Comparison of ENCODE assay signal across 8 cellular contexts in genomic region chr4:87679449-87680169, GRCh38. TPM values are rescaled to one million over a fixed set of nuclear protein-coding genes. Genes with fewer than 3 reads are reported as not detected.
DNase-seq lines count a peak whose midpoint lies in the region; ATAC-seq and TF ChIP-seq lines count a peak whose summit lies in the region.

No MANE protein-coding gene starts in this region.

- no peak overlapping the region for H3K4me3 ChIP-seq in parathyroid adenoma (ENCODE audit: low read depth, low read length)

- intact Hi-C loops in CD4-positive, alpha-beta T cell (cut with DNase I, micrococcal nuclease), result loop anchor here (1.0 to 5.0 kb wide), 3 partner anchors 168 to 838 kb away; no protein-coding TSS in a partner anchor
- intact Hi-C loops in head of caudate nucleus (cut with DNase I), result loop anchor here (2.0 to 5.0 kb wide), 2 partner anchors 169 to 533 kb away; no protein-coding TSS in a partner anchor

- no peaks in the 10 kb centered on the region for H3K4me1 ChIP-seq in parathyroid adenoma

- TF ChIP-seq CTCF in CD4-positive, alpha-beta T cell (IDR thresholded peaks at IDR 0.05), result peak; percentile 69
- peak; percentile 44 for TF ChIP-seq CTCF in parathyroid adenoma (IDR thresholded peaks at IDR 0.05)

- H3K79me2 ChIP-seq in parathyroid adenoma, result no peaks in the 10 kb centered on the region

- peak in 4 of 10 experiments; percentile 2 to 8 (median 5) for DNase-seq in CD4-positive, alpha-beta T cell
- peak; percentile 5 for DNase-seq in HCEC 1CT
- peak; percentile 26 for DNase-seq in NCI-H82 treated with DMSO at 0.1 percent for 48 hours (lab: John Stamatoyannopoulos, UW; ENCODE audit: unreplicated experiment)
- peak; percentile 32 for DNase-seq in activated naive CD8-positive, alpha-beta T cell treated with anti-CD3 and anti-CD28 coated beads, Interleukin-2, amount 10 ng/mL, durations not matched to agents 7 days and 5 days
- DNase-seq in head of caudate nucleus, result peak; percentile 14 to 87 (median 69)

- no peak for ATAC-seq in CD4-positive, alpha-beta T cell (ENCODE audit: poor library complexity)
- no peak for ATAC-seq in activated naive CD8-positive, alpha-beta T cell treated with anti-CD3 and anti-CD28 coated beads, Interleukin-2, amount 10 ng/mL, durations not matched to agents 7 days and 5 days (ENCODE audit: low read depth)
- ATAC-seq in GM21529 (IDR thresholded peaks at IDR 0.05; ENCODE audit: unreplicated experiment) (no peak), HG03175 (IDR thresholded peaks at IDR 0.05; ENCODE audit: unreplicated experiment) (no peak)

- POLR2A ChIA-PET in CD4-positive, alpha-beta T cell (lab: Charles Lee), result no interaction called here
- POLR2A ChIA-PET in activated naive CD8-positive, alpha-beta T cell treated with anti-CD3 and anti-CD28 coated beads, Interleukin-2, amount 10 ng/mL, durations not matched to agents 7 days and 5 days (lab: Charles Lee), result no interaction called here

- no peak overlapping the region for H2AFZ ChIP-seq in parathyroid adenoma

- H3K36me3 Mint-ChIP-seq in CD4-positive, alpha-beta T cell (ENCODE audit: low read depth), result no peaks in the 10 kb centered on the region
- H3K36me3 Mint-ChIP-seq in activated naive CD8-positive, alpha-beta T cell treated with anti-CD3 and anti-CD28 coated beads, Interleukin-2, amount 10 ng/mL, durations not matched to agents 7 days and 5 days, result no peaks in the 10 kb centered on the region

- H3K27me3 ChIP-seq in CD4-positive, alpha-beta T cell (ENCODE audit: control insufficient read depth, insufficient read depth, low read length), result no peaks in the 10 kb centered on the region
- no peaks in the 10 kb centered on the region for H3K27me3 ChIP-seq in parathyroid adenoma (ENCODE audit: control insufficient read depth, insufficient read depth, low read length)

- H3K4me1 Mint-ChIP-seq in CD4-positive, alpha-beta T cell (ENCODE audit: low read depth), result no peaks in the 10 kb centered on the region
- H3K4me1 Mint-ChIP-seq in activated naive CD8-positive, alpha-beta T cell treated with anti-CD3 and anti-CD28 coated beads, Interleukin-2, amount 10 ng/mL, durations not matched to agents 7 days and 5 days, result no peaks in the 10 kb centered on the region

- CTCF ChIA-PET in CD4-positive, alpha-beta T cell (lab: Charles Lee), result no interaction called here

- no peak overlapping the region for H3K27ac Mint-ChIP-seq in CD4-positive, alpha-beta T cell
- no peak overlapping the region for H3K27ac Mint-ChIP-seq in activated naive CD8-positive, alpha-beta T cell treated with anti-CD3 and anti-CD28 coated beads, Interleukin-2, amount 10 ng/mL, durations not matched to agents 7 days and 5 days

- H3K9ac ChIP-seq in parathyroid adenoma, result no peak overlapping the region

- H3K9me3 ChIP-seq in CD4-positive, alpha-beta T cell (ENCODE audit: control insufficient read depth, low read length), result no peaks in the 10 kb centered on the region
- H3K9me3 ChIP-seq in parathyroid adenoma (ENCODE audit: control insufficient read depth, low read length), result no peaks in the 10 kb centered on the region

- H3K4me3 Mint-ChIP-seq in CD4-positive, alpha-beta T cell, result no peak overlapping the region
- no peak overlapping the region for H3K4me3 Mint-ChIP-seq in activated naive CD8-positive, alpha-beta T cell treated with anti-CD3 and anti-CD28 coated beads, Interleukin-2, amount 10 ng/mL, durations not matched to agents 7 days and 5 days

- H3K36me3 ChIP-seq in parathyroid adenoma (ENCODE audit: control insufficient read depth, insufficient read depth, low read length), result no peaks in the 10 kb centered on the region

- peaks cover 10% of the 10 kb centered on the region for H3K27me3 Mint-ChIP-seq in CD4-positive, alpha-beta T cell
- peaks cover 3% of the 10 kb centered on the region for H3K27me3 Mint-ChIP-seq in activated naive CD8-positive, alpha-beta T cell treated with anti-CD3 and anti-CD28 coated beads, Interleukin-2, amount 10 ng/mL, durations not matched to agents 7 days and 5 days

- no peaks in the 10 kb centered on the region for H3K9me3 Mint-ChIP-seq in CD4-positive, alpha-beta T cell
- no peaks in the 10 kb centered on the region for H3K9me3 Mint-ChIP-seq in activated naive CD8-positive, alpha-beta T cell treated with anti-CD3 and anti-CD28 coated beads, Interleukin-2, amount 10 ng/mL, durations not matched to agents 7 days and 5 days

- H3K4me2 ChIP-seq in parathyroid adenoma (ENCODE audit: low read length), result no peak overlapping the region

- no peak overlapping the region for H3K27ac ChIP-seq in CD4-positive, alpha-beta T cell (ENCODE audit: low read depth, low read length)
- no peak overlapping the region for H3K27ac ChIP-seq in parathyroid adenoma

RNA-seq across cellular contexts. Expression of gene DMP1, which starts 29.5 kb away (rescaled TPM):
- total RNA-seq in CD4-positive, alpha-beta T cell, result not detected
- not detected for total RNA-seq in activated naive CD8-positive, alpha-beta T cell treated with anti-CD3 and anti-CD28 coated beads, Interleukin-2, amount 10 ng/mL, durations not matched to agents 7 days and 5 days
